ENCODE assay signal across 8 cellular contexts in the genomic region with DNA sequence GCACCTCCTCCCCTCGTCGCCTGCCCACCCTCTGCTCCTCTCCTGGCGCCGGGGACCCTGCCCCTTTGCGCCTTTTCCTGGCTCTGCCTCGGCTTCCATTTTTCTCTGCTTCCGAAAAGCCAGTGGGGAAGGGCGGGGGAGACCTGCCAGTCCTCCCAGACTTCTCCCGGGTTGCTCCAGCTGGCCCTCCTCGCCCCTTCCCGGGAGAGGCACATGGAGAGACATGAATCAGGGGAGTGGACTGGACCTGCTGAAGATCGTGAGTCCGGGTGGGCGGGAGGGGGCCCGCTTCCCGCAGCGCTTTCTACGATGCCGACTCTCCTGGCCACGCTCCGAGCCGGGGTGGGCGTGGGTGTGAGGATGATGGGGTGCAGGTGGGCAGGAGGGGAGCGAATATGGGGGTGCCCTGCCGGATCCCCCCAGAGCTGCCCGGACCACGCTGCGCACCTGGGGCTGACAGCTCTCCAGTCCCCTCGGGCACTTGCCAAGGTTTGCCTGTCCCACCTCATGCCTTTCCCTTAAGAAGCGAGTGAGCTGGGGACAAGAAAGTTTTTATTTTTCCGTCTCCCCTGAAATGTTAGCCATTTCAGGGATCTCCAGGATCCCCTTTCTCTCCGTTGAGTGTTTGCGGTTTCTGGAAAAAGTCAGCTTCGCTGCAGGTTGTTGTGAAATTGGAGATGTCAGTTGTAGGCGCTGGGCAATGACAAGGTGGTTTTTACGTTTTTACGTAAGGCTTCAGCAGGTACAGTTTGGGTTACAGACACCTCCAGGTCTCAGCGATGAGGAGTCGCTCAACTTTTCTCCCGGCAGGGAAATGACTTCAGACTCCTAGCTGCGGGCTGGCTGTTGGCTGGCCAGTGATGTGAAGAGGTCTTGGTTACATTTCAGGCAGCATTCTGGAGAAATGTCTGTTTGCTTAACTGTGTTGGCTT. TPM values are rescaled to one million over a fixed set of nuclear protein-coding genes. Genes with fewer than 3 reads are reported as not detected.
A peak's percentile ranks its signal among the peaks of the same experiment; 100 is the strongest.
DNase-seq lines count a peak whose midpoint lies in the region; ATAC-seq and TF ChIP-seq lines count a peak whose summit lies in the region.

No MANE protein-coding gene starts in this region.

- H3K4me3 Mint-ChIP-seq in neural crest cell: peak overlapping the region; percentile 91
- H3K4me3 Mint-ChIP-seq in CD4-positive, alpha-beta T cell: no peak overlapping the region

- no peaks in the 10 kb centered on the region for H3K9me3 ChIP-seq in CD4-positive, alpha-beta T cell (ENCODE audit: control insufficient read depth, low read length)

- no peak for DNase-seq in AG09309 (ENCODE audit: low read depth)
- peak; percentile 24 to 74 for DNase-seq in NCI-H526 (lab: John Stamatoyannopoulos, UW)
- no peak for DNase-seq in fibroblast of pulmonary artery (ENCODE audit: low read depth)
- no peak for DNase-seq in neural crest cell (ENCODE audit: low read depth, low spot score)
- DNase-seq in GDM1 (lab: John Stamatoyannopoulos, UW): no peak
- DNase-seq in CD4-positive, alpha-beta T cell: no peak
- DNase-seq in EL: no peak

- H3K4me3 ChIP-seq in AG09309 (ENCODE audit: control insufficient read depth, low read depth, low read length): peak overlapping the region; percentile 45
- peak overlapping the region; percentile 57 for H3K4me3 ChIP-seq in fibroblast of pulmonary artery (replicated peaks; ENCODE audit: low read depth, low read length)

- H3K36me3 Mint-ChIP-seq in neural crest cell (ENCODE audit: low read depth): no peaks in the 10 kb centered on the region
- no peaks in the 10 kb centered on the region for H3K36me3 Mint-ChIP-seq in CD4-positive, alpha-beta T cell (ENCODE audit: low read depth)

- peak overlapping the region; percentile 24 for H3K27ac Mint-ChIP-seq in neural crest cell (ENCODE audit: unreplicated experiment)
- H3K27ac Mint-ChIP-seq in CD4-positive, alpha-beta T cell: no peak overlapping the region

- POLR2A ChIA-PET in CD4-positive, alpha-beta T cell (lab: Charles Lee): no interaction called here

- H3K9me3 Mint-ChIP-seq in neural crest cell: no peaks in the 10 kb centered on the region
- H3K9me3 Mint-ChIP-seq in CD4-positive, alpha-beta T cell: no peaks in the 10 kb centered on the region

- CTCF ChIA-PET in CD4-positive, alpha-beta T cell (lab: Charles Lee): no interaction called here

- no peak for ATAC-seq in CD4-positive, alpha-beta T cell (ENCODE audit: poor library complexity)
- no peak for ATAC-seq in GM21423 (IDR thresholded peaks at IDR 0.05; ENCODE audit: unreplicated experiment)

- no peak overlapping the region for H3K27ac ChIP-seq in CD4-positive, alpha-beta T cell (ENCODE audit: low read depth, low read length)

- H3K4me1 Mint-ChIP-seq in neural crest cell: peaks cover 14% of the 10 kb centered on the region
- no peaks in the 10 kb centered on the region for H3K4me1 Mint-ChIP-seq in CD4-positive, alpha-beta T cell (ENCODE audit: low read depth)

- H3K27me3 Mint-ChIP-seq in neural crest cell (ENCODE audit: low read depth): peaks cover 79% of the 10 kb centered on the region
- H3K27me3 Mint-ChIP-seq in CD4-positive, alpha-beta T cell: peaks cover 46% of the 10 kb centered on the region

- intact Hi-C loops in CD4-positive, alpha-beta T cell (cut with DNase I, micrococcal nuclease): no loop called here

- no peak for TF ChIP-seq CTCF in AG09309 (IDR thresholded peaks at IDR 0.05; ENCODE audit: control insufficient read depth, insufficient read depth, low read depth, low read length, missing control alignments)
- TF ChIP-seq CTCF in fibroblast of pulmonary artery (IDR thresholded peaks at IDR 0.05; ENCODE audit: low read length, missing control alignments): no peak
- no peak for TF ChIP-seq CTCF in neural crest cell (conservative IDR thresholded peaks at IDR 0.05)
- TF ChIP-seq CTCF in CD4-positive, alpha-beta T cell (IDR thresholded peaks at IDR 0.05): no peak

- peaks cover 31% of the 10 kb centered on the region for H3K27me3 ChIP-seq in CD4-positive, alpha-beta T cell (ENCODE audit: control insufficient read depth, insufficient read depth, low read length)

RNA-seq across cellular contexts. Expression of a gene that starts 1.0 kb away (rescaled TPM):
- 2.1 and 2.2 TPM in 2 replicates for total RNA-seq in neural crest cell
- under 1 TPM in 1 of 2 experiments, not detected in 1; 0.34 TPM for total RNA-seq in CD4-positive, alpha-beta T cell

Comparison
In these comparisons a context has a peak if more than half of its experiments do, and no peak if none do; other contexts are left out.
1. DNase-seq: peak in NCI-H526 (2 of 2); none in AG09309 (single experiment), fibroblast of pulmonary artery (single experiment), neural crest cell (single experiment), GDM1 (single experiment), CD4-positive, alpha-beta T cell (0 of 10) and EL (single experiment).